30 cellular contexts compared by ENCODE assay signal in the genomic region with DNA sequence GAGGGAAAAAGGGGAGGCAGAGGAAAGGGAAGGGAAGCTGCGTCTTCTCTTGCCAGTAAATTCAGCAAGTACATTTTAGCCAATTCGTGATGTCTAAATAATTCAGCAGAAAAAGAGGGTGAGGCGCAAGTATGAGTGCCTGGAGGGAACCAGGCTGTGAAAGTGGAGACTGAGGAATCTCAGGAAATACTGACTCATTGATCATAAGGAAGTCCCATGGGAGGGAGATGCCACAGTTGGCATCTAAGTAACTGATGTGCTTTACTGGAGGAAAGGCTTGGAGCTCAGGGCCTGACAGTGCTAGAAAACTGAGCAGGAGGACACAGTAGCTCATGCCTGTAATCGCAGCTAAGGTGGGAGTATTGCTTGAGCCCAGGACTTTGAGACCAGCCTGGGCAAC. TPM values are rescaled to one million over a fixed set of nuclear protein-coding genes. Genes with fewer than 3 reads are reported as not detected.
DNase-seq lines count a peak whose midpoint lies in the region; ATAC-seq and TF ChIP-seq lines count a peak whose summit lies in the region.
"Had no signal": no experiment of that assay in that cellular context is flagged by ENCODE, and none has a peak within 500 bp of the region (broad histone marks: within the 10 kb centered on the region; RNA-seq: fewer than 3 reads in every experiment).

No MANE protein-coding gene starts in this region.

- intact Hi-C loops in Right ventricle myocardium superior (cut with DNase I) (no loop called here), upper lobe of right lung (cut with DNase I) (no loop called here)

- H3K36me3 ChIP-seq in upper lobe of right lung = no peaks in the 10 kb centered on the region
- H3K36me3 ChIP-seq: gastrocnemius medialis, thoracic aorta had no signal

- no peak overlapping the region for H3K4me3 ChIP-seq in upper lobe of right lung
- H3K4me3 ChIP-seq: gastrocnemius medialis, thoracic aorta had no signal

- ATAC-seq in foreskin keratinocyte = peak; percentile 12
- ATAC-seq in GM19328 (IDR thresholded peaks at IDR 0.05; ENCODE audit: unreplicated experiment) = no peak
- ATAC-seq in Right ventricle myocardium superior (ENCODE audit: poor library complexity) = no peak
- ATAC-seq in upper lobe of right lung = no peak
- ATAC-seq: activated CD4-positive, CD25-positive, alpha-beta regulatory T cell treated with anti-CD3 and anti-CD28 coated beads, Interleukin-2, amount 50 U/mL, for 24 hours; activated CD8-positive, alpha-beta T cell treated with anti-CD3 and anti-CD28 coated beads for 36 hours; gastrocnemius medialis; HepG2; natural killer cell treated with Interleukin-12 subunit alpha and Interleukin-12 subunit beta and Interleukin-15 and Interleukin-18, amount 100 ng/mL, for 72 hours; right cardiac atrium had no signal

- peaks cover 35% of the 10 kb centered on the region for H3K27me3 ChIP-seq in foreskin keratinocyte
- H3K27me3 ChIP-seq in upper lobe of right lung = no peaks in the 10 kb centered on the region
- H3K27me3 ChIP-seq: gastrocnemius medialis had no signal

- no peaks in the 10 kb centered on the region for H3K9me3 ChIP-seq in upper lobe of right lung
- H3K9me3 ChIP-seq: gastrocnemius medialis, thoracic aorta had no signal

- H3K27ac ChIP-seq in foreskin keratinocyte (no peak overlapping the region), upper lobe of right lung (no peak overlapping the region)
- H3K27ac ChIP-seq: gastrocnemius medialis, parathyroid adenoma, thoracic aorta had no signal

- DNase-seq in HCEC 1CT = peak; percentile 13
- DNase-seq in RPMI7951 (ENCODE audit: low read depth) = peak; percentile 35
- peak in 1 of 2 donors; percentile 52 for DNase-seq in foreskin keratinocyte
- DNase-seq in Right ventricle myocardium superior = no peak
- DNase-seq in upper lobe of right lung = no peak
- no peak for DNase-seq in globus pallidus (ENCODE audit: low spot score)
- DNase-seq: activated CD8-positive, alpha-beta T cell treated with anti-CD3 and anti-CD28 coated beads for 36 hours; activated effector memory CD4-positive, alpha-beta T cell treated with Interleukin-2 at 50 U/mL for 16 hours; CD4-positive, alpha-beta memory T cell; cerebellar nuclear complex; gastrocnemius medialis; GDM1; hypothalamus; Kasumi-1; midbrain; NCI-H1048; NCI-H187 treated with DMSO at 0.1 percent for 48 hours; OCI-M1; right cardiac atrium; SHP77; stimulated activated CD4-positive, alpha-beta T cell treated with anti-CD3 and anti-CD28 coated beads, Interleukin-12 subunit alpha, Interleukin-12 subunit beta, amount 100 ng/mL, for 4 hours; stimulated activated CD4-positive, alpha-beta T cell treated with anti-CD3 and anti-CD28 coated beads, Interleukin-4, amount 100 ng/mL, for 4 hours; stimulated activated naive CD4-positive, alpha-beta T cell treated with Interleukin-2 at 50 U/mL for 16 hours; SW 1271 had no signal

- no peak for TF ChIP-seq CTCF in foreskin keratinocyte (conservative IDR thresholded peaks at IDR 0.05)
- TF ChIP-seq CTCF in upper lobe of right lung (IDR thresholded peaks at IDR 0.05) = no peak

- H3K4me1 ChIP-seq in foreskin keratinocyte (no peaks in the 10 kb centered on the region), upper lobe of right lung (no peaks in the 10 kb centered on the region)
- H3K4me1 ChIP-seq: gastrocnemius medialis had no signal

RNA-seq across cellular contexts. Expression of gene KIF5C, which starts 31.1 kb away (rescaled TPM):
- 0.12 and 0.29 TPM in 2 replicates for total RNA-seq in RPMI7951 (2014; rRNA removed; shearing (Covaris generic))
- total RNA-seq in foreskin keratinocyte = 0.07 and 0.11 TPM in 2 replicates
- 0.02 and 0.04 TPM in 2 replicates for polyA plus RNA-seq in foreskin keratinocyte
- total RNA-seq in Right ventricle myocardium superior = 1.2 TPM
- total RNA-seq in upper lobe of right lung = 0.49 TPM

Comparison
In these comparisons a context has a peak if more than half of its experiments do, and no peak if none do; other contexts are left out.
1. DNase-seq: peak in HCEC 1CT (single experiment) and RPMI7951 (single experiment); none in Right ventricle myocardium superior (single experiment), upper lobe of right lung (single experiment) and globus pallidus (single experiment).